ENCODE assay signal across 16 cellular contexts in genomic region chr12:14263742-14264141, GRCh38.
DNase-seq lines count a peak whose midpoint lies in the region; ATAC-seq and TF ChIP-seq lines count a peak whose summit lies in the region.
"Had no signal": no experiment of that assay in that cellular context is flagged by ENCODE, and none has a peak within 500 bp of the region (broad histone marks: within the 10 kb centered on the region; RNA-seq: fewer than 3 reads in every experiment).

No MANE protein-coding gene starts in this region.

- DNase-seq in NCI-H2029 (lab: John Stamatoyannopoulos, UW), result peak; percentile 30
- no peak for DNase-seq in NCI-H2029 treated with DMSO at 0.1 percent for 48 hours (lab: John Stamatoyannopoulos, UW)
- no peak for DNase-seq in CD14-positive monocyte (ENCODE audit: low spot score)
- no peak for DNase-seq in SK-N-MC (ENCODE audit: low read depth, low spot score)
- DNase-seq in type B pancreatic cell (ENCODE audit: extremely low spot score, unreplicated experiment), result no peak
- DNase-seq: 8988T, NCI-H187, NCI-H524 treated with DMSO at 0.1 percent for 48 hours, OCI-M1, RPMI8226, SIG-M5 had no signal

- peaks cover 17% of the 10 kb centered on the region; the same call in 1 of the 2 replicates for H3K9me3 ChIP-seq in SK-N-MC (ENCODE audit: low read depth, low read length)

- H3K9ac ChIP-seq in SK-N-MC (ENCODE audit: insufficient read length), result no peak overlapping the region
- H3K9ac ChIP-seq: BLaER1 had no signal

- no peak overlapping the region for H3K4me3 Mint-ChIP-seq in CD14-positive monocyte
- H3K4me3 Mint-ChIP-seq in nephron, result no peak overlapping the region
- H3K4me3 Mint-ChIP-seq in type B pancreatic cell, result no peak overlapping the region

- H3K36me3 ChIP-seq in SK-N-MC (ENCODE audit: insufficient read depth, low read length), result peaks cover 3% of the 10 kb centered on the region; the same call in 1 of the 2 replicates
- H3K36me3 ChIP-seq: HAP-1 had no signal

- no peak overlapping the region for H3K4me3 ChIP-seq in SK-N-MC
- H3K4me3 ChIP-seq: BLaER1, HAP-1 had no signal

- TF ChIP-seq CTCF in CD14-positive monocyte (IDR thresholded peaks at IDR 0.05), result no peak
- no peak for TF ChIP-seq CTCF in nephron (IDR thresholded peaks at IDR 0.05; ENCODE audit: unreplicated experiment in 3 of 3)
- no peak for TF ChIP-seq CTCF in type B pancreatic cell (conservative IDR thresholded peaks at IDR 0.05)

- H3K27ac Mint-ChIP-seq in CD14-positive monocyte (peak overlapping the region in 4 of 7 donors; percentile 73 to 90 (median 84)), nephron (peak overlapping the region in 2 of 3 experiments; percentile 37 to 44), type B pancreatic cell (no peak overlapping the region)

- H3K9me3 Mint-ChIP-seq in CD14-positive monocyte (peaks cover 9 to 28% (median 19%) of the 10 kb centered on the region in 7 donors), nephron (peaks cover 43% of the 10 kb centered on the region), type B pancreatic cell (peaks cover 12% of the 10 kb centered on the region)

- H3K27ac ChIP-seq in SK-N-MC, result 0 out of 2 replicates have a peak overlapping the region, but pooled peaks have one; percentile 94
- H3K27ac ChIP-seq: BLaER1 had no signal

- ATAC-seq in GM21515 (IDR thresholded peaks at IDR 0.05; ENCODE audit: unreplicated experiment) (no peak), GM19397 (IDR thresholded peaks at IDR 0.05; ENCODE audit: unreplicated experiment) (no peak)

- peaks cover 54% of the 10 kb centered on the region for H3K4me1 Mint-ChIP-seq in CD14-positive monocyte
- peaks cover 42% of the 10 kb centered on the region for H3K4me1 Mint-ChIP-seq in nephron
- peaks cover 18% of the 10 kb centered on the region for H3K4me1 Mint-ChIP-seq in type B pancreatic cell (ENCODE audit: unreplicated experiment)

- H3K36me3 Mint-ChIP-seq in CD14-positive monocyte (peaks cover 6 to 7% of the 10 kb centered on the region in 2 donors), nephron (ENCODE audit: low read depth) (peaks cover 16% of the 10 kb centered on the region), type B pancreatic cell (peaks cover 36% of the 10 kb centered on the region)

- H3K27me3 Mint-ChIP-seq in CD14-positive monocyte (ENCODE audit: low read depth in 3 of 3), result peaks cover 0 to 3% (median 2%) of the 10 kb centered on the region in 3 donors
- no peaks in the 10 kb centered on the region for H3K27me3 Mint-ChIP-seq in nephron (ENCODE audit: low read depth)
- H3K27me3 Mint-ChIP-seq in type B pancreatic cell, result no peaks in the 10 kb centered on the region

- intact Hi-C loops in CD14-positive monocyte (cut with micrococcal nuclease), result no loop called here
